Comparison of ENCODE assay signal across 14 cellular contexts in genomic region chr1:149608473-149608872, GRCh38. TPM values are rescaled to one million over a fixed set of nuclear protein-coding genes. Genes with fewer than 3 reads are reported as not detected.
DNase-seq lines count a peak whose midpoint lies in the region; ATAC-seq and TF ChIP-seq lines count a peak whose summit lies in the region.
"Not testable (repeated sequence)": the region's sequence is repeated elsewhere in the genome, so short reads cannot be mapped to it uniquely, and the experiment has no call there.
"Had no signal": no experiment of that assay in that cellular context is flagged by ENCODE, and none has a peak within 500 bp of the region (broad histone marks: within the 10 kb centered on the region; RNA-seq: fewer than 3 reads in every experiment).

No MANE protein-coding gene starts in this region.

- H3K4me1 ChIP-seq in CD4-positive, CD25-positive, alpha-beta regulatory T cell (ENCODE audit: control insufficient read depth, insufficient read depth, low read length, poor library complexity, severe bottlenecking); HUES48 (ENCODE audit: control insufficient read depth, insufficient read depth, low read length); breast epithelium; mononuclear cell (ENCODE audit: insufficient read depth, low read length); stomach: not testable (repeated sequence)

- H3K9me3 ChIP-seq in CD4-positive, CD25-positive, alpha-beta regulatory T cell (ENCODE audit: control insufficient read depth in 2 of 2, low read length in 2 of 2); HUES48 (ENCODE audit: control insufficient read depth, insufficient read depth, low read length); breast epithelium; mononuclear cell (ENCODE audit: low read depth, low read length); stomach: not testable (repeated sequence)

- not testable (repeated sequence) for H3K4me3 ChIP-seq in CD4-positive, CD25-positive, alpha-beta regulatory T cell (ENCODE audit: low read depth, low read length)
- H3K4me3 ChIP-seq in HUES48 (ENCODE audit: low read depth, low read length) = peak overlapping the region; percentile 51
- H3K4me3 ChIP-seq in breast epithelium = peak overlapping the region in 2 of 3 donors; percentile 31 to 47
- peak overlapping the region; percentile 22 for H3K4me3 ChIP-seq in fibroblast of mammary gland (ENCODE audit: control insufficient read depth, low read depth, low read length)
- peak overlapping the region; percentile 28 for H3K4me3 ChIP-seq in mononuclear cell (ENCODE audit: low read length)
- H3K4me3 ChIP-seq in stomach = peak overlapping the region in 2 of 4 donors; percentile 18 to 31

- H3K36me3 Mint-ChIP-seq in CD4-positive, CD25-positive, alpha-beta regulatory T cell; activated T-cell treated with anti-CD3 and anti-CD28 coated beads, Interleukin-2, amount 50 U/mL, for 4 hours (ENCODE audit: insufficient read depth): not testable (repeated sequence)

- H3K9me3 Mint-ChIP-seq in CD4-positive, CD25-positive, alpha-beta regulatory T cell; activated T-cell treated with anti-CD3 and anti-CD28 coated beads, Interleukin-2, amount 50 U/mL, for 4 hours: not testable (repeated sequence)

- peak in 2 of 3 donors; percentile 31 to 69 for DNase-seq in CD4-positive, CD25-positive, alpha-beta regulatory T cell
- peak; percentile 33 for DNase-seq in T follicular helper cell (ENCODE audit: low read depth)
- peak; percentile 9 for DNase-seq in activated T-cell treated with anti-CD3 and anti-CD28 coated beads, Interleukin-2, amount 50 U/mL, for 4 hours
- not testable (repeated sequence) for DNase-seq in breast epithelium (ENCODE audit: low spot score in 2 of 2); fibroblast of mammary gland (ENCODE audit: low read depth); stomach

- WGBS in stomach, 5 donors = 0 to 6% (median 3%) methylated on average over 5 to 6 of the region's 12 CpGs; no CpG with 5 or more reads in 2 of the 5 donors

- H3K27me3 ChIP-seq in CD4-positive, CD25-positive, alpha-beta regulatory T cell (ENCODE audit: control insufficient read depth, insufficient read depth, low read length); HUES48 (ENCODE audit: control insufficient read depth, insufficient read depth, low read length); breast epithelium; mononuclear cell (ENCODE audit: insufficient read depth, low read length); stomach: not testable (repeated sequence)

- H3K9ac ChIP-seq in HUES48 (ENCODE audit: low read depth, low read length) = not testable (repeated sequence)

- TF ChIP-seq CTCF in breast epithelium (IDR thresholded peaks at IDR 0.05); fibroblast of mammary gland (conservative IDR thresholded peaks at IDR 0.05; ENCODE audit: control insufficient read depth, insufficient read depth, low read depth, low read length); stomach (IDR thresholded peaks at IDR 0.05): not testable (repeated sequence)

- not testable (repeated sequence) for H3K4me1 Mint-ChIP-seq in CD4-positive, CD25-positive, alpha-beta regulatory T cell; activated T-cell treated with anti-CD3 and anti-CD28 coated beads, Interleukin-2, amount 50 U/mL, for 4 hours (ENCODE audit: low read depth)

- intact Hi-C loops in breast epithelium (cut with DNase I; ENCODE audit: low total_unique reads); stomach (cut with DNase I; ENCODE audit: low total_unique reads): not testable (repeated sequence)

- H3K27ac Mint-ChIP-seq in CD4-positive, CD25-positive, alpha-beta regulatory T cell = not testable (repeated sequence)

- peak overlapping the region; percentile 67 for H3K27ac ChIP-seq in CD4-positive, CD25-positive, alpha-beta regulatory T cell (ENCODE audit: insufficient read depth, low read length, poor library complexity, severe bottlenecking)
- not testable (repeated sequence) for H3K27ac ChIP-seq in HUES48 (ENCODE audit: low read depth, low read length); breast epithelium
- peak overlapping the region in 3 of 5 donors; percentile 45 to 64 (median 60) for H3K27ac ChIP-seq in stomach

- not testable (repeated sequence) for ATAC-seq in CD4-positive, CD25-positive, alpha-beta regulatory T cell (ENCODE audit: low read depth in 2 of 2); activated T-cell treated with anti-CD3 and anti-CD28 coated beads, Interleukin-2, amount 50 U/mL, for 4 hours

- H3K4me3 Mint-ChIP-seq in CD4-positive, CD25-positive, alpha-beta regulatory T cell; activated T-cell treated with anti-CD3 and anti-CD28 coated beads, Interleukin-2, amount 50 U/mL, for 4 hours: not testable (repeated sequence)

- not testable (repeated sequence) for TF ChIP-seq EP300 in stomach (IDR thresholded peaks at IDR 0.05)

- not testable (repeated sequence) for TF ChIP-seq POLR2A in breast epithelium (IDR thresholded peaks at IDR 0.05); stomach (IDR thresholded peaks at IDR 0.05)

- not testable (repeated sequence) for H3K36me3 ChIP-seq in CD4-positive, CD25-positive, alpha-beta regulatory T cell (ENCODE audit: control insufficient read depth, insufficient read depth, low read length); HUES48 (ENCODE audit: control insufficient read depth, insufficient read depth, low read length); breast epithelium; stomach

- H3K27me3 Mint-ChIP-seq in CD4-positive, CD25-positive, alpha-beta regulatory T cell; activated T-cell treated with anti-CD3 and anti-CD28 coated beads, Interleukin-2, amount 50 U/mL, for 4 hours (ENCODE audit: low read depth): not testable (repeated sequence)

RNA-seq across cellular contexts. Expression of gene PPIAL4C, which starts 24.8 kb away (rescaled TPM):
- total RNA-seq in CD4-positive, CD25-positive, alpha-beta regulatory T cell = not detected
- polyA plus RNA-seq in CD4-positive, CD25-positive, alpha-beta regulatory T cell = under 1 TPM in 1 of 4 donors, not detected in 3; 0.40 TPM
- total RNA-seq in activated T-cell treated with anti-CD3 and anti-CD28 coated beads, Interleukin-2, amount 50 U/mL, for 4 hours = under 1 TPM in 1 of 3 donors, not detected in 2; 0.40 TPM
- total RNA-seq in breast epithelium (1 to 10 TPM in 1 of 3 donors, not detected in 2; 1.2 TPM), mononuclear cell (0.31 TPM), stomach (not detected)
- polyA plus RNA-seq in stomach = under 1 TPM in 1 of 3 donors, not detected in 2; 0.43 TPM
- total RNA-seq: A673, ascending aorta, lung microvascular endothelial cell, psoas muscle, testis had no signal
- polyA plus RNA-seq: esophagus, psoas muscle had no signal
